ENCODE assay signal across 18 cellular contexts in genomic region chr11:45650166-45651095, GRCh38. TPM values are rescaled to one million over a fixed set of nuclear protein-coding genes. Genes with fewer than 3 reads are reported as not detected.
A peak's percentile ranks its signal among the peaks of the same experiment; 100 is the strongest.
DNase-seq lines count a peak whose midpoint lies in the region; ATAC-seq, FAIRE-seq and TF ChIP-seq lines count a peak whose summit lies in the region.
"Had no signal": no experiment of that assay in that cellular context is flagged by ENCODE, and none has a peak within 500 bp of the region (broad histone marks: within the 10 kb centered on the region; RNA-seq: fewer than 3 reads in every experiment).

No MANE protein-coding gene starts in this region.

- peaks cover 14% of the 10 kb centered on the region for H3K27me3 Mint-ChIP-seq in activated CD8-positive, alpha-beta memory T cell treated with anti-CD3 and anti-CD28 coated beads, Interleukin-2, amount 10 ng/mL, durations not matched to agents 7 days and 5 days
- peaks cover 14% of the 10 kb centered on the region for H3K27me3 Mint-ChIP-seq in activated CD4-positive, alpha-beta memory T cell treated with anti-CD3 and anti-CD28 coated beads, Interleukin-2, amount 10 ng/mL, durations not matched to agents 7 days and 5 days

- peak; percentile 37 for DNase-seq in activated CD8-positive, alpha-beta memory T cell treated with anti-CD3 and anti-CD28 coated beads, Interleukin-2, amount 10 ng/mL, durations not matched to agents 7 days and 5 days
- DNase-seq in activated CD8-positive, alpha-beta memory T cell treated with anti-CD3 and anti-CD28 coated beads, Interleukin-2, amount 50 U/mL, for 48 hours = no peak
- no peak for DNase-seq in K562 (ENCODE audit: extremely low read depth in 1 of 4, low spot score in 3 of 4)
- peak; percentile 87 for DNase-seq in mesenteric fat pad (ENCODE audit: low spot score)
- peak; percentile 55 for DNase-seq in spleen
- no peak for DNase-seq in activated CD4-positive, alpha-beta T cell treated with anti-CD3 and anti-CD28 coated beads for 4 hours
- no peak for DNase-seq in NCI-H524 treated with DMSO at 0.1 percent for 48 hours (lab: John Stamatoyannopoulos, UW)
- DNase-seq in activated CD4-positive, alpha-beta memory T cell treated with anti-CD3 and anti-CD28 coated beads, Interleukin-2, amount 10 ng/mL, durations not matched to agents 7 days and 5 days = no peak
- DNase-seq: CD8-positive, alpha-beta T cell; DMS79 treated with DMSO at 0.1 percent for 48 hours; HCEC 1CT; NCI-H1417 treated with DMSO at 0.1 percent for 48 hours; NCI-H2029; NCI-H2171 treated with DMSO at 0.1 percent for 48 hours; NCI-H82; PC-9 had no signal

- H3K9ac ChIP-seq in K562 (ENCODE audit: insufficient read depth in 1 of 2, low read depth in 2 of 2, low read length in 2 of 2) = no peak overlapping the region

- H4K20me1 ChIP-seq in K562 (replicated peaks; ENCODE audit: control insufficient read depth, insufficient read depth, low read length) = 0 out of 2 replicates have a peak, but pooled peaks cover 2% of the 10 kb centered on the region

- H3K36me3 ChIP-seq in K562 (ENCODE audit: control insufficient read depth, insufficient read depth, low read length) (no peaks in the 10 kb centered on the region), spleen (peaks cover 0 to 32% (median 0%) of the 10 kb centered on the region in 6 donors)

- 74% methylated on average over 34 of the region's 75 CpGs for WGBS in K562 (ENCODE audit: insufficient coverage, low coverage, missing lambda C conversion rate)
- WGBS in spleen, 5 donors = 53 to 75% (median 68%) methylated on average over 46 to 75 of the region's 75 CpGs

- H3K27me3 ChIP-seq in K562 (ENCODE audit: control insufficient read depth in 2 of 2, insufficient read depth in 2 of 2, low read length in 2 of 2) (peaks cover 0 to under 1% of the 10 kb centered on the region in 2 experiments; a peak in 1 of 5 replicates), spleen (replicated peaks in 1 of 7) (peaks cover 0 to 46% (median 0%) of the 10 kb centered on the region in 7 donors)

- H3K9me3 ChIP-seq in K562 (replicated peaks; ENCODE audit: control insufficient read depth, insufficient read depth, low read depth, low read length) = no peaks in the 10 kb centered on the region
- peaks cover 0 to 3% (median 0%) of the 10 kb centered on the region in 8 donors for H3K9me3 ChIP-seq in spleen

- no peak overlapping the region for H2AFZ ChIP-seq in K562 (ENCODE audit: low read depth, low read length)
- H2AFZ ChIP-seq: PC-9 had no signal

- BruUV-seq in K562 (replicated peaks; lab: Mats Ljungman, UMichigan) = no TSS peak

- CTCF ChIA-PET in activated CD8-positive, alpha-beta memory T cell treated with anti-CD3 and anti-CD28 coated beads, Interleukin-2, amount 10 ng/mL, durations not matched to agents 7 days and 5 days (lab: Charles Lee) = no interaction called here
- CTCF ChIA-PET in K562 (lab: Yijun Ruan, JAX; ENCODE audit: low intra/inter-chr PET ratio) = no interaction called here
- CTCF ChIA-PET in activated CD4-positive, alpha-beta memory T cell treated with anti-CD3 and anti-CD28 coated beads, Interleukin-2, amount 10 ng/mL, durations not matched to agents 7 days and 5 days (lab: Charles Lee) = no interaction called here

- peaks cover 7% of the 10 kb centered on the region for H3K9me1 ChIP-seq in K562 (ENCODE audit: control insufficient read depth, insufficient read depth, low read length)

- TF ChIP-seq RAD21 in K562 (CRISPR knock-in tag; conservative IDR thresholded peaks at IDR 0.05 in 1 of 2, IDR thresholded peaks at IDR 0.05 in 1 of 2) = no peak

- TF ChIP-seq POLR2A in K562 (conservative IDR thresholded peaks at IDR 0.05) (no peak), spleen (IDR thresholded peaks at IDR 0.05) (no peak)

- no peak overlapping the region for H3K27ac Mint-ChIP-seq in activated CD8-positive, alpha-beta memory T cell treated with anti-CD3 and anti-CD28 coated beads, Interleukin-2, amount 10 ng/mL, durations not matched to agents 7 days and 5 days
- no peak overlapping the region for H3K27ac Mint-ChIP-seq in activated CD4-positive, alpha-beta memory T cell treated with anti-CD3 and anti-CD28 coated beads, Interleukin-2, amount 10 ng/mL, durations not matched to agents 7 days and 5 days
- H3K27ac Mint-ChIP-seq: CD8-positive, alpha-beta T cell had no signal

- H3K4me3 Mint-ChIP-seq in activated CD8-positive, alpha-beta memory T cell treated with anti-CD3 and anti-CD28 coated beads, Interleukin-2, amount 10 ng/mL, durations not matched to agents 7 days and 5 days = no peak overlapping the region
- H3K4me3 Mint-ChIP-seq in activated CD4-positive, alpha-beta memory T cell treated with anti-CD3 and anti-CD28 coated beads, Interleukin-2, amount 10 ng/mL, durations not matched to agents 7 days and 5 days = no peak overlapping the region
- H3K4me3 Mint-ChIP-seq: CD8-positive, alpha-beta T cell had no signal

- in situ Hi-C loops in K562 (cut with MboI) = no loop called here

- no peak for TF ChIP-seq CTCF in K562 (IDR thresholded peaks at IDR 0.05 in 2 of 3, conservative IDR thresholded peaks at IDR 0.05 in 1 of 3; ENCODE audit: insufficient read depth in 2 of 3, low read depth in 1 of 3, low read length in 3 of 3)
- no peak for TF ChIP-seq CTCF in spleen (IDR thresholded peaks at IDR 0.05 in 8 of 11, conservative IDR thresholded peaks at IDR 0.05 in 3 of 11)

- no peaks in the 10 kb centered on the region for H3K79me2 ChIP-seq in K562 (ENCODE audit: control insufficient read depth, insufficient read depth, low read length)

- intact Hi-C loops in K562 (cut with micrococcal nuclease) (loop anchor here (10.0 kb wide), 2 partner anchors 96 to 196 kb away; no protein-coding TSS in a partner anchor), spleen (cut with DNase I; ENCODE audit: low total_unique reads) (loop anchor here (10.0 kb wide), 1 partner anchor 306 kb away; no protein-coding TSS in a partner anchor)

- H3K4me3 ChIP-seq in K562 (no peak overlapping the region), spleen (peak overlapping the region in 1 of 8 donors; percentile 7)
- H3K4me3 ChIP-seq: PC-9 had no signal

- H3K4me2 ChIP-seq in K562 (ENCODE audit: insufficient read depth, low read length) = no peak overlapping the region
- H3K4me2 ChIP-seq: PC-9 had no signal

- H3K9me3 Mint-ChIP-seq in activated CD8-positive, alpha-beta memory T cell treated with anti-CD3 and anti-CD28 coated beads, Interleukin-2, amount 10 ng/mL, durations not matched to agents 7 days and 5 days (ENCODE audit: low read depth) = no peaks in the 10 kb centered on the region
- H3K9me3 Mint-ChIP-seq in activated CD4-positive, alpha-beta memory T cell treated with anti-CD3 and anti-CD28 coated beads, Interleukin-2, amount 10 ng/mL, durations not matched to agents 7 days and 5 days = no peaks in the 10 kb centered on the region
- H3K9me3 Mint-ChIP-seq: CD8-positive, alpha-beta T cell had no signal

- no peaks in the 10 kb centered on the region for H3K36me3 Mint-ChIP-seq in activated CD8-positive, alpha-beta memory T cell treated with anti-CD3 and anti-CD28 coated beads, Interleukin-2, amount 10 ng/mL, durations not matched to agents 7 days and 5 days
- H3K36me3 Mint-ChIP-seq in activated CD4-positive, alpha-beta memory T cell treated with anti-CD3 and anti-CD28 coated beads, Interleukin-2, amount 10 ng/mL, durations not matched to agents 7 days and 5 days (ENCODE audit: low read depth) = no peaks in the 10 kb centered on the region
- H3K36me3 Mint-ChIP-seq: CD8-positive, alpha-beta T cell had no signal

- no peak for ATAC-seq in activated CD8-positive, alpha-beta memory T cell treated with anti-CD3 and anti-CD28 coated beads, Interleukin-2, amount 10 ng/mL, durations not matched to agents 7 days and 5 days
- ATAC-seq in K562 = no peak
- ATAC-seq: CD8-positive, alpha-beta T cell had no signal

- H3K4me1 Mint-ChIP-seq in activated CD8-positive, alpha-beta memory T cell treated with anti-CD3 and anti-CD28 coated beads, Interleukin-2, amount 10 ng/mL, durations not matched to agents 7 days and 5 days = peaks cover 9% of the 10 kb centered on the region
- H3K4me1 Mint-ChIP-seq in activated CD4-positive, alpha-beta memory T cell treated with anti-CD3 and anti-CD28 coated beads, Interleukin-2, amount 10 ng/mL, durations not matched to agents 7 days and 5 days = no peaks in the 10 kb centered on the region

- H3K4me1 ChIP-seq in K562 (replicated peaks in 1 of 2; ENCODE audit: control insufficient read depth in 2 of 2, insufficient read depth in 2 of 2, low read length in 2 of 2) (peaks cover 0 to 22% of the 10 kb centered on the region in 2 experiments; a peak in 3 of 5 replicates), spleen (peaks cover 4 to 13% (median 10%) of the 10 kb centered on the region in 6 donors)

- no peak for TF ChIP-seq EP300 in K562 (IDR thresholded peaks at IDR 0.05; ENCODE audit: low read length)

- no peak overlapping the region; the same call in 2 of the 3 replicates for H3K27ac ChIP-seq in K562 (ENCODE audit: extremely low read depth, low read depth, low read length)
- H3K27ac ChIP-seq in spleen = no peak overlapping the region
- H3K27ac ChIP-seq: PC-9 had no signal

- POLR2A ChIA-PET in K562 (lab: Yijun Ruan, JAX) = interaction anchor here (0.8 kb wide), 1 partner anchor 16 kb away, joined by 3 read pairs; no protein-coding TSS in a partner anchor
- POLR2A ChIA-PET in activated CD4-positive, alpha-beta memory T cell treated with anti-CD3 and anti-CD28 coated beads, Interleukin-2, amount 10 ng/mL, durations not matched to agents 7 days and 5 days (lab: Charles Lee) = no interaction called here

- FAIRE-seq in K562 (lab: Jason Lieb, UNC) = no peak
- FAIRE-seq: G401.6 had no signal

RNA-seq across cellular contexts. Expression of gene CHST1, which starts 15.0 kb away (rescaled TPM):
- total RNA-seq in activated CD8-positive, alpha-beta memory T cell treated with anti-CD3 and anti-CD28 coated beads, Interleukin-2, amount 10 ng/mL, durations not matched to agents 7 days and 5 days = under 1 TPM in 1 of 2 experiments, not detected in 1; 0.35 TPM
- not detected in 2 replicates for total RNA-seq in K562 (2011; cell fraction: chromatin; rRNA removed; ENCODE audit: low replicate concordance)
- total RNA-seq in K562 (2011; cell fraction: nucleolus; rRNA removed) = not detected in 2 replicates
- total RNA-seq in K562 (2011; cell fraction: nucleoplasm; rRNA removed) = not detected in 2 replicates
- total RNA-seq in K562 (2014; rRNA removed) (not detected in 2 replicates), K562 (2014; rRNA removed; fragmentation: Illumina TruSeq; extraction: Trizol) (not detected in 2 replicates), K562 (2015; rRNA removed; fragmentation: Illumina TruSeq; extraction: Trizol) (0.18 TPM in 1 of 2 replicates, not detected in the other), K562 (2021) (0.18 TPM in 1 of 2 replicates, not detected in the other), mesenteric fat pad (3.2 TPM), spleen (10 to 100 TPM in 3 of 7 donors, 1 to 10 TPM in 4; 4.3 to 18.9 (median 9.0) TPM)
- polyA plus RNA-seq in K562 (2011; rRNA removed) (0.04 TPM in 1 of 2 replicates, not detected in the other), K562 (2014; fragmentation: Illumina TruSeq; extraction: Trizol) (not detected in 2 replicates), K562 (2014; fragmentation: Nextera tagmentation; extraction: Ambion mirVana) (under 1 TPM; 0.14 to 0.32 TPM), K562 (2014; rRNA removed) (0.08 TPM in 1 of 2 replicates, not detected in the other), spleen (1 to 10 TPM; 1.1 to 4.9 (median 3.3) TPM)
- polyA plus RNA-seq in K562 (2011; cell fraction: cytosol; rRNA removed) = not detected in 2 replicates
- 0.17 TPM in 1 of 2 replicates, not detected in the other for polyA plus RNA-seq in K562 (2011; cell fraction: nucleus; rRNA removed)
- polyA plus RNA-seq in K562 (2012) = 0.04 and 0.08 TPM in 2 replicates
- not detected in 2 replicates for polyA minus RNA-seq in K562 (2011; rRNA and poly(A)+ RNA removed)
- not detected in 2 replicates for polyA minus RNA-seq in K562 (2011; cell fraction: cytosol; rRNA and poly(A)+ RNA removed)
- polyA minus RNA-seq in K562 (2011; cell fraction: nucleus; rRNA and poly(A)+ RNA removed) = not detected in 2 replicates
- total RNA-seq in activated CD4-positive, alpha-beta memory T cell treated with anti-CD3 and anti-CD28 coated beads, Interleukin-2, amount 10 ng/mL, durations not matched to agents 7 days and 5 days = not detected
- total RNA-seq: CD8-positive, alpha-beta T cell; NCI-H460; PC-9 had no signal

Comparison
In these comparisons a context has a peak if more than half of its experiments do, and no peak if none do; other contexts are left out.
1. DNase-seq: peak in activated CD8-positive, alpha-beta memory T cell treated with anti-CD3 and anti-CD28 coated beads, Interleukin-2, amount 10 ng/mL, durations not matched to agents 7 days and 5 days (single experiment), mesenteric fat pad (single experiment) and spleen (single experiment); none in activated CD8-positive, alpha-beta memory T cell treated with anti-CD3 and anti-CD28 coated beads, Interleukin-2, amount 50 U/mL, for 48 hours (single experiment), K562 (0 of 4), activated CD4-positive, alpha-beta T cell treated with anti-CD3 and anti-CD28 coated beads for 4 hours (0 of 2), NCI-H524 treated with DMSO at 0.1 percent for 48 hours (single experiment) and activated CD4-positive, alpha-beta memory T cell treated with anti-CD3 and anti-CD28 coated beads, Interleukin-2, amount 10 ng/mL, durations not matched to agents 7 days and 5 days (single experiment).